ENCODE assay signal across 8 cellular contexts in genomic region chr5:135944967-135945560, GRCh38. TPM values are rescaled to one million over a fixed set of nuclear protein-coding genes. Genes with fewer than 3 reads are reported as not detected.
DNase-seq lines count a peak whose midpoint lies in the region; ATAC-seq and TF ChIP-seq lines count a peak whose summit lies in the region.

No MANE protein-coding gene starts in this region.

- no peak overlapping the region for H3K27ac Mint-ChIP-seq in endodermal cell

- BruUV-seq in A673 (replicated peaks; lab: Mats Ljungman, UMichigan): no TSS peak

- peaks cover 4% of the 10 kb centered on the region for H3K27me3 ChIP-seq in A673 (replicated peaks; ENCODE audit: insufficient read depth, low read depth, low read length, poor library complexity)
- H3K27me3 ChIP-seq in endodermal cell (ENCODE audit: control insufficient read depth, insufficient read depth, low read length, poor library complexity, severe bottlenecking): peaks cover 7% of the 10 kb centered on the region

- H3K4me1 Mint-ChIP-seq in endodermal cell: no peaks in the 10 kb centered on the region

- POLR2A ChIA-PET in A673 (lab: Charles Lee; ENCODE audit: low non-redundant PET): no interaction called here

- no peak overlapping the region for H3K4me3 ChIP-seq in A673 (ENCODE audit: low read depth, low read length, poor library complexity, severe bottlenecking)
- H3K4me3 ChIP-seq in SK-N-MC: no peak overlapping the region
- H3K4me3 ChIP-seq in endodermal cell (ENCODE audit: low read length): no peak overlapping the region

- no peaks in the 10 kb centered on the region for H3K4me1 ChIP-seq in A673 (ENCODE audit: insufficient read depth, low read length, poor library complexity, severe bottlenecking)
- no peaks in the 10 kb centered on the region for H3K4me1 ChIP-seq in endodermal cell (ENCODE audit: control insufficient read depth, insufficient read depth, low read length)

- H3K36me3 ChIP-seq in A673 (ENCODE audit: insufficient read depth, low read length, poor library complexity, severe bottlenecking) (no peaks in the 10 kb centered on the region), SK-N-MC (ENCODE audit: insufficient read depth, low read length) (no peaks in the 10 kb centered on the region), endodermal cell (ENCODE audit: control insufficient read depth, insufficient read depth, low read length) (no peaks in the 10 kb centered on the region)

- ATAC-seq in HG03139 (IDR thresholded peaks at IDR 0.05; ENCODE audit: unreplicated experiment): no peak
- ATAC-seq in HG03571 (IDR thresholded peaks at IDR 0.05; ENCODE audit: unreplicated experiment): no peak

- H3K27ac ChIP-seq in A673 (ENCODE audit: low read depth, low read length, poor library complexity, severe bottlenecking): no peak overlapping the region
- no peak overlapping the region for H3K27ac ChIP-seq in SK-N-MC
- H3K27ac ChIP-seq in endodermal cell (ENCODE audit: low read depth, low read length): no peak overlapping the region

- 0 to 4% methylated on average over 3 of the region's 3 CpGs for WGBS in endodermal cell (ENCODE audit: insufficient coverage in 1 of 2, insufficient read length in 1 of 2), 2 experiments

- intact Hi-C loops in A673 (cut with micrococcal nuclease; ENCODE audit: unreplicated experiment): loop anchor here (1.0 to 5.0 kb wide), 4 partner anchors 113 to 227 kb away; no protein-coding TSS in a partner anchor

- CTCF ChIA-PET in A673 (lab: Charles Lee): interaction anchor here (0.7 to 0.9 kb wide), 5 partner anchors 16 to 119 kb away, joined by 3 to 5 read pairs (median 3); no protein-coding TSS in a partner anchor

- H3K9ac ChIP-seq in SK-N-MC (ENCODE audit: insufficient read length) (no peak overlapping the region), endodermal cell (ENCODE audit: extremely low read depth, low read length, poor library complexity, severe bottlenecking) (no peak overlapping the region)

- peaks cover 2% of the 10 kb centered on the region for H3K27me3 Mint-ChIP-seq in endodermal cell (ENCODE audit: insufficient read depth)

- H3K9me3 ChIP-seq in A673 (ENCODE audit: low read depth, low read length, poor library complexity, severe bottlenecking) (no peaks in the 10 kb centered on the region), SK-N-MC (ENCODE audit: low read depth, low read length) (no peaks in the 10 kb centered on the region), endodermal cell (ENCODE audit: control insufficient read depth, low read length) (no peaks in the 10 kb centered on the region)

- DNase-seq in A673 (ENCODE audit: low spot score) (peak; percentile 85), GDM1 (lab: John Stamatoyannopoulos, UW) (peak; percentile 50), NCI-H1092 (lab: John Stamatoyannopoulos, UW) (peak; percentile 28), SK-N-MC (ENCODE audit: low read depth, low spot score) (peak; percentile 66), endodermal cell (peak; percentile 65), medulla oblongata (ENCODE audit: extremely low spot score) (peak; percentile 89)

- TF ChIP-seq CTCF in A673 (conservative IDR thresholded peaks at IDR 0.05; ENCODE audit: low read depth, low read length) (peak; percentile 83), endodermal cell (conservative IDR thresholded peaks at IDR 0.05) (peak; percentile 90)

- no peak overlapping the region for H3K4me3 Mint-ChIP-seq in endodermal cell

- no peaks in the 10 kb centered on the region for H3K9me3 Mint-ChIP-seq in endodermal cell

- no peaks in the 10 kb centered on the region for H3K36me3 Mint-ChIP-seq in endodermal cell (ENCODE audit: low read depth)

RNA-seq across cellular contexts. Expression of gene LECT2, which starts 9.7 kb away (rescaled TPM):
- total RNA-seq in A673 (2021): not detected in 2 replicates
- total RNA-seq in endodermal cell: not detected
- not detected for polyA plus RNA-seq in endodermal cell (2013, experiment 1 of 2)
- not detected for polyA plus RNA-seq in endodermal cell (2013, experiment 2 of 2)

RNA-seq across cellular contexts. Expression of gene IL9, which starts 49.4 kb away (rescaled TPM):
- not detected in 2 replicates for total RNA-seq in A673 (2021)
- total RNA-seq in endodermal cell: not detected
- polyA plus RNA-seq in endodermal cell (2013, experiment 1 of 2): not detected
- polyA plus RNA-seq in endodermal cell (2013, experiment 2 of 2): not detected

Comparison
In these comparisons a context has a peak if more than half of its experiments do, and no peak if none do; other contexts are left out.
1. DNase-seq: peak in every context shown above with its lines; median percentile 89 in medulla oblongata; 85 in A673; 66 in SK-N-MC; 65 in endodermal cell; 50 in GDM1; 28 in NCI-H1092.